8 cellular contexts compared by ENCODE assay signal in genomic region chr2:28413152-28413895, GRCh38. TPM values are rescaled to one million over a fixed set of nuclear protein-coding genes. Genes with fewer than 3 reads are reported as not detected.
DNase-seq lines count a peak whose midpoint lies in the region; ATAC-seq and TF ChIP-seq lines count a peak whose summit lies in the region.

No MANE protein-coding gene starts in this region.

- POLR2A ChIA-PET in activated CD4-positive, alpha-beta T cell treated with anti-CD3 and anti-CD28 coated beads for 36 hours (lab: Charles Lee) = interaction anchor here (1.8 kb wide), 1 partner anchor 11 kb away, joined by 5 read pairs; no protein-coding TSS in a partner anchor

- H3K4me1 ChIP-seq in Peyer's patch = peaks cover 0 to 43% (median 0%) of the 10 kb centered on the region in 4 donors
- H3K4me1 ChIP-seq in spleen = peaks cover 16 to 76% (median 53%) of the 10 kb centered on the region in 6 donors

- H3K4me3 ChIP-seq in Peyer's patch (no peak overlapping the region), spleen (no peak overlapping the region)

- CTCF ChIA-PET in activated CD4-positive, alpha-beta T cell treated with anti-CD3 and anti-CD28 coated beads for 36 hours (lab: Charles Lee) = interaction anchor here (0.7 to 1.2 kb wide), 4 partner anchors 10 to 29 kb away, joined by 3 read pairs; no protein-coding TSS in a partner anchor

- H3K27ac ChIP-seq in Peyer's patch (peak overlapping the region in 2 of 4 donors; percentile 30 to 44), spleen (peak overlapping the region in 4 of 8 donors; percentile 14 to 92 (median 82))

- peaks cover 84% of the 10 kb centered on the region for H3K36me3 Mint-ChIP-seq in activated CD4-positive, alpha-beta T cell treated with anti-CD3 and anti-CD28 coated beads for 36 hours (ENCODE audit: low read depth)

- 81 to 86% (median 84%) methylated on average over 19 to 20 of the region's 20 CpGs for WGBS in spleen, 5 donors

- H3K9me3 ChIP-seq in Peyer's patch (no peaks in the 10 kb centered on the region), spleen (no peaks in the 10 kb centered on the region)

- peak overlapping the region; percentile 47 for H3K27ac Mint-ChIP-seq in activated CD4-positive, alpha-beta T cell treated with anti-CD3 and anti-CD28 coated beads for 36 hours

- no peak overlapping the region for H3K4me3 Mint-ChIP-seq in activated CD4-positive, alpha-beta T cell treated with anti-CD3 and anti-CD28 coated beads for 36 hours

- TF ChIP-seq CTCF in Peyer's patch (IDR thresholded peaks at IDR 0.05) (peak in 3 of 6 experiments; percentile 31 to 45 (median 32)), spleen (IDR thresholded peaks at IDR 0.05 in 8 of 11, conservative IDR thresholded peaks at IDR 0.05 in 3 of 11) (no peak)

- peaks cover 0 to 88% (median 0%) of the 10 kb centered on the region in 3 donors for H3K36me3 ChIP-seq in Peyer's patch
- H3K36me3 ChIP-seq in spleen = peaks cover 0 to 98% (median 71%) of the 10 kb centered on the region in 6 donors

- H3K27me3 ChIP-seq in Peyer's patch (no peaks in the 10 kb centered on the region), spleen (replicated peaks in 1 of 7) (no peaks in the 10 kb centered on the region)

- H3K9me3 Mint-ChIP-seq in activated CD4-positive, alpha-beta T cell treated with anti-CD3 and anti-CD28 coated beads for 36 hours (ENCODE audit: low read depth) = no peaks in the 10 kb centered on the region

- intact Hi-C loops in activated CD4-positive, alpha-beta T cell treated with anti-CD3 and anti-CD28 coated beads for 36 hours (cut with DNase I, micrococcal nuclease) = no loop called here
- intact Hi-C loops in Right ventricle myocardium superior (cut with DNase I) (no loop called here), spleen (cut with DNase I; ENCODE audit: low total_unique reads) (no loop called here)

- ATAC-seq in activated CD4-positive, alpha-beta T cell treated with anti-CD3 and anti-CD28 coated beads for 36 hours = no peak
- peak; percentile 43 for ATAC-seq in Right ventricle myocardium superior (ENCODE audit: poor library complexity)
- no peak for ATAC-seq in HG03457 (IDR thresholded peaks at IDR 0.05; ENCODE audit: unreplicated experiment)
- no peak for ATAC-seq in HG02798 (IDR thresholded peaks at IDR 0.05; ENCODE audit: poor library complexity, unreplicated experiment)

- TF ChIP-seq POLR2A in Peyer's patch (IDR thresholded peaks at IDR 0.05) (no peak), spleen (IDR thresholded peaks at IDR 0.05) (no peak)

- no peaks in the 10 kb centered on the region for H3K27me3 Mint-ChIP-seq in activated CD4-positive, alpha-beta T cell treated with anti-CD3 and anti-CD28 coated beads for 36 hours

- H3K4me1 Mint-ChIP-seq in activated CD4-positive, alpha-beta T cell treated with anti-CD3 and anti-CD28 coated beads for 36 hours = peaks cover 42% of the 10 kb centered on the region

- no peak for DNase-seq in activated CD4-positive, alpha-beta T cell treated with anti-CD3 and anti-CD28 coated beads for 36 hours
- DNase-seq in activated CD4-positive, alpha-beta T cell treated with anti-CD3 and anti-CD28 coated beads for 4 hours = no peak
- peak in 2 of 3 donors; percentile 52 to 59 for DNase-seq in Peyer's patch
- peak; percentile 49 for DNase-seq in Right ventricle myocardium superior
- peak; percentile 79 for DNase-seq in spleen
- no peak for DNase-seq in effector CD8-positive, alpha-beta T cell (lab: John Stamatoyannopoulos, UW)

RNA-seq across cellular contexts. Expression of gene FOSL2, which starts 20.7 kb away (rescaled TPM):
- 100 to 1,000 TPM; 135 to 225 TPM for total RNA-seq in activated CD4-positive, alpha-beta T cell treated with anti-CD3 and anti-CD28 coated beads for 36 hours
- 100 to 1,000 TPM in 3 of 4 donors, 10 to 100 TPM in 1; 46.2 to 239 (median 207) TPM for total RNA-seq in Peyer's patch
- total RNA-seq in Right ventricle myocardium superior = 45.7 TPM
- total RNA-seq in spleen = 100 to 1,000 TPM in 3 of 7 donors, 10 to 100 TPM in 4; 53.0 to 134 (median 97.1) TPM
- 10 to 100 TPM in 1 of 3 donors, 1 to 10 TPM in 2; 3.2 to 14.8 (median 4.7) TPM for polyA plus RNA-seq in spleen

Comparison
In these comparisons a context has a peak if more than half of its experiments do, and no peak if none do; other contexts are left out.
1. DNase-seq: peak in Peyer's patch (2 of 3), Right ventricle myocardium superior (single experiment) and spleen (single experiment); none in activated CD4-positive, alpha-beta T cell treated with anti-CD3 and anti-CD28 coated beads for 36 hours (single experiment), activated CD4-positive, alpha-beta T cell treated with anti-CD3 and anti-CD28 coated beads for 4 hours (0 of 2) and effector CD8-positive, alpha-beta T cell (single experiment).